ENCODE assay signal across 12 cellular contexts in the genomic region with DNA sequence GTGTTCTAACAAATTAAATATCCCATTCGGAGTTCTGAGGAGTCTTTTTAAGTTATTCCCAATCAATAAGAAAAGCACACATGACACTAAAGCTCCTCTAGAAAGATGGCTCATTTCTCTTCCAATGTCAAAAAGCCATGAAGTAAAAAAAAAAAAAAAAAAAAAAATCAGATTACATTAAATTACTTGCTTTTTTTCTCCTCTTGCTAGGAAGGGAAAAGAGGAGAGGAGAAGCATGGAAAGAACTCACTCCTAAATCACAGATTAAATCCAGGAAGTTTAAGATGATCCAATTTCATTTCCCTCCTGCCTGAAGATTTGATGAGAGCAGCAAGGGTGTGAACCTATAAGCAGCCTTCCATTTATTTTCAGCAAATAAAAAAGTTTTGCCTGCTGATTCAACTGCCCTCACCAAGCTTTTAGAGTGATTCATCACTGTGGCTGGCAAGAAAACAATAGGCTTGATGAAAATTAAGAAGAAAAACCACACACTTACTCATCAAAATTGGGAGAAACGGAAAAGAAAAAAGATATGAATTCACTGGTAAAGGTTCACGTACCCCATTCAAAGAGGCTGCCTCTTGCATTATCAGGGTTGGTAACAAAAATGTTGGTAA. TPM values are rescaled to one million over a fixed set of nuclear protein-coding genes. Genes with fewer than 3 reads are reported as not detected.
A peak's percentile ranks its signal among the peaks of the same experiment; 100 is the strongest.
DNase-seq lines count a peak whose midpoint lies in the region; ATAC-seq and TF ChIP-seq lines count a peak whose summit lies in the region.
"Had no signal": no experiment of that assay in that cellular context is flagged by ENCODE, and none has a peak within 500 bp of the region (broad histone marks: within the 10 kb centered on the region; RNA-seq: fewer than 3 reads in every experiment).

No MANE protein-coding gene starts in this region.

- no peaks in the 10 kb centered on the region for H3K9me3 Mint-ChIP-seq in MCF 10A (ENCODE audit: unreplicated experiment)
- H3K9me3 Mint-ChIP-seq: nephron had no signal

- peak overlapping the region; percentile 54 for H3K4me3 Mint-ChIP-seq in MCF 10A (ENCODE audit: unreplicated experiment)
- H3K4me3 Mint-ChIP-seq: nephron had no signal

- CTCF ChIA-PET in MCF 10A (lab: Yijun Ruan, JAX) = interaction anchor here (0.7 to 4.1 kb wide), 6 partner anchors 11 to 274 kb away, joined by 3 to 21 read pairs (median 4); no protein-coding TSS in a partner anchor

- peaks cover 0 to 12% of the 10 kb centered on the region in 2 donors for H3K4me1 ChIP-seq in breast epithelium
- H3K4me1 ChIP-seq in BE2C = no peaks in the 10 kb centered on the region

- DNase-seq in MCF 10A (ENCODE audit: unreplicated experiment) (peak; percentile 93), breast epithelium (ENCODE audit: low spot score in 2 of 2) (no peak), SK-N-MC (ENCODE audit: low read depth, low spot score) (no peak), fibroblast of mammary gland (ENCODE audit: low read depth) (peak; percentile 96), BE2C (no peak), left colon (no peak), erythroblast (lab: John Stamatoyannopoulos, UW) (no peak)
- DNase-seq: AML-193, NCI-H2029, tibial artery had no signal

- no peaks in the 10 kb centered on the region for H3K36me3 Mint-ChIP-seq in MCF 10A (ENCODE audit: insufficient read depth, unreplicated experiment)

- no peaks in the 10 kb centered on the region for H3K36me3 ChIP-seq in breast epithelium
- peaks cover 34% of the 10 kb centered on the region for H3K36me3 ChIP-seq in SK-N-MC (ENCODE audit: insufficient read depth, low read length)
- H3K36me3 ChIP-seq in BE2C = no peaks in the 10 kb centered on the region
- H3K36me3 ChIP-seq: tibial artery had no signal

- no peaks in the 10 kb centered on the region for H3K9me3 ChIP-seq in breast epithelium
- H3K9me3 ChIP-seq in SK-N-MC (ENCODE audit: low read depth, low read length) = no peaks in the 10 kb centered on the region
- H3K9me3 ChIP-seq in BE2C = no peaks in the 10 kb centered on the region
- H3K9me3 ChIP-seq: tibial artery had no signal

- H3K27me3 ChIP-seq in breast epithelium (no peaks in the 10 kb centered on the region), BE2C (no peaks in the 10 kb centered on the region)
- H3K27me3 ChIP-seq: tibial artery had no signal

- POLR2A ChIA-PET in MCF 10A (lab: Yijun Ruan, JAX) = interaction anchor here (0.6 to 5.6 kb wide), 9 partner anchors 12 to 274 kb away, joined by 3 to 60 read pairs (median 3); a partner anchor contains a TSS

- no peaks in the 10 kb centered on the region for H3K27me3 Mint-ChIP-seq in MCF 10A (ENCODE audit: insufficient read depth, unreplicated experiment)

- H3K9ac ChIP-seq in SK-N-MC (ENCODE audit: insufficient read length) = peak overlapping the region; percentile 32

- intact Hi-C loops in MCF 10A (cut with micrococcal nuclease) (loop anchor here (2.0 kb wide), 1 partner anchor 60 kb away; no protein-coding TSS in a partner anchor), breast epithelium (cut with DNase I; ENCODE audit: low total_unique reads) (no loop called here), left colon (cut with DNase I, micrococcal nuclease) (no loop called here)

- H3K4me3 ChIP-seq in breast epithelium (no peak overlapping the region), SK-N-MC (no peak overlapping the region), fibroblast of mammary gland (ENCODE audit: control insufficient read depth, low read depth, low read length) (no peak overlapping the region), BE2C (ENCODE audit: low read depth, low read length) (no peak overlapping the region)
- H3K4me3 ChIP-seq: tibial artery had no signal

- no peak overlapping the region for H3K27ac ChIP-seq in breast epithelium
- H3K27ac ChIP-seq in SK-N-MC = peak overlapping the region; percentile 42
- H3K27ac ChIP-seq: tibial artery had no signal

- no peak for TF ChIP-seq POLR2A in breast epithelium (IDR thresholded peaks at IDR 0.05)
- no peak for TF ChIP-seq POLR2A in erythroblast (IDR thresholded peaks at IDR 0.05; ENCODE audit: low read length)

- peaks cover 43% of the 10 kb centered on the region for H3K4me1 Mint-ChIP-seq in MCF 10A (ENCODE audit: insufficient read depth, unreplicated experiment)

- peak overlapping the region; percentile 81 for H3K27ac Mint-ChIP-seq in MCF 10A (ENCODE audit: low read depth, unreplicated experiment)
- H3K27ac Mint-ChIP-seq: nephron had no signal

- ATAC-seq in left colon (no peak), HG02840 (IDR thresholded peaks at IDR 0.05; ENCODE audit: low FRiP score, unreplicated experiment) (no peak)

- BruUV-seq in MCF 10A (replicated peaks; lab: Mats Ljungman, UMichigan) = no TSS peak

- TF ChIP-seq CTCF in MCF 10A (IDR thresholded peaks at IDR 0.05; ENCODE audit: unreplicated experiment) = no peak
- no peak for TF ChIP-seq CTCF in breast epithelium (IDR thresholded peaks at IDR 0.05)
- no peak for TF ChIP-seq CTCF in fibroblast of mammary gland (conservative IDR thresholded peaks at IDR 0.05; ENCODE audit: control insufficient read depth, insufficient read depth, low read depth, low read length)
- no peak for TF ChIP-seq CTCF in BE2C (IDR thresholded peaks at IDR 0.05; ENCODE audit: low read depth, low read length)

RNA-seq across cellular contexts. Expression of a gene that starts 19.7 kb away (rescaled TPM):
- total RNA-seq in MCF 10A (2022) = 35.7 and 36.0 TPM in 2 replicates
- total RNA-seq in breast epithelium = 10 to 100 TPM in 2 of 3 donors, 1 to 10 TPM in 1; 8.6 to 22.6 (median 21.2) TPM
- polyA plus RNA-seq in BE2C (2012; ENCODE audit: insufficient read depth, insufficient read length, low read depth) = 1.2 TPM
- 10 to 100 TPM; 57.6 to 71.7 TPM for total RNA-seq in left colon

Comparison
In these comparisons a context has a peak if more than half of its experiments do, and no peak if none do; other contexts are left out.
1. DNase-seq: peak in MCF 10A (single experiment) and fibroblast of mammary gland (single experiment); none in breast epithelium (0 of 2), SK-N-MC (single experiment), BE2C (single experiment), left colon (0 of 2) and erythroblast (0 of 2).